ENCODE assay signal across 35 cellular contexts in the genomic region with DNA sequence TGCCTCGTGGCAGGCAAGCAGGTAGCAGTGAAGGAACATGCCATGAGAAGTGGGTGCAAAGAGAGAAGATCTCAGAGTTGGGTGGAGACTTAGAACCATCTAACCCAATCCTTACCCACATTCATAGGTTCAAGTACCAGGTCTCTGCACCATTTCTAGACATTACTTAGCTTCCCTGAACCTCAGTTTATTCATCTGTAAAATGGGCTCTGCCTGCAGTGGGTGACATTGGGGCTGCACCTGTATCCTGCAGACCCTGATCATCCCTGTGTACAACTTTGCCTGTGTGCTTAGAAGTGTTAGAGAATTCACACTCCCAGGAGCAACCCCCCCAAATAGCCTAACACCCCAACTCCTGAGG.
"Had no signal": no experiment of that assay in that cellular context is flagged by ENCODE, and none has a peak within 500 bp of the region (broad histone marks: within the 10 kb centered on the region; RNA-seq: fewer than 3 reads in every experiment).

No MANE protein-coding gene starts in this region.

- DNase-seq: activated CD4-positive, alpha-beta T cell treated with anti-CD3 and anti-CD28 coated beads, Interleukin-2, amount 10 ng/mL, durations not matched to agents 24 days and 14 days; activated CD4-positive, alpha-beta T cell treated with anti-CD3 and anti-CD28 coated beads, Interleukin-2, amount 50 U/mL, for 4 hours; activated CD4-positive, CD25-positive, alpha-beta regulatory T cell treated with anti-CD3 and anti-CD28 coated beads, Interleukin-2, amount 50 U/mL, for 72 hours; activated CD8-positive, alpha-beta T cell treated with anti-CD3 and anti-CD28 coated beads for 36 hours; activated effector memory CD4-positive, alpha-beta T cell treated with anti-CD3 and anti-CD28 coated beads, Interleukin-2, amount 50 U/mL, for 16 hours; activated naive CD4-positive, alpha-beta T cell; activated naive CD4-positive, alpha-beta T cell treated with anti-CD3 and anti-CD28 coated beads, Interleukin-2, amount 50 U/mL, for 16 hours; activated naive CD8-positive, alpha-beta T cell treated with anti-CD3 and anti-CD28 coated beads for 36 hours; activated T-cell treated with anti-CD3 and anti-CD28 coated beads, Interleukin-2, amount 50 U/mL, for 1 hour; activated T-cell treated with anti-CD3 and anti-CD28 coated beads, Interleukin-2, amount 50 U/mL, for 72 hours; amniotic stem cell; caudate nucleus; NCI-H1092 treated with DMSO at 0.1 percent for 48 hours; NCI-H1417; NCI-H146; NCI-H187; NCI-H2029 treated with DMSO at 0.1 percent for 48 hours; NCI-H2107; NCI-H2171; NCI-H510A; NCI-H526; NCI-H748 treated with DMSO at 0.1 percent for 48 hours; NK-92 treated with Interleukin-12 subunit alpha and Interleukin-12 subunit beta, amount 100 ng/mL, for 24 hours; PC-3; RPMI8226; SHP77 treated with DMSO at 0.1 percent for 48 hours; SK-N-SH had no signal

- H3K9me3 ChIP-seq: ascending aorta, breast epithelium, Peyer's patch, SJSA1, SK-N-SH had no signal

- H3K4me3 Mint-ChIP-seq: activated CD4-positive, alpha-beta T cell treated with anti-CD3 and anti-CD28 coated beads, Interleukin-2, amount 10 ng/mL, durations not matched to agents 24 days and 14 days; activated CD8-positive, alpha-beta T cell treated with anti-CD3 and anti-CD28 coated beads for 36 hours; activated naive CD8-positive, alpha-beta T cell treated with anti-CD3 and anti-CD28 coated beads for 36 hours; activated T-cell treated with anti-CD3 and anti-CD28 coated beads, Interleukin-2, amount 50 U/mL, for 72 hours; activated T-helper 17 cell treated with anti-CD3 and anti-CD28 coated beads, Interleukin-2, amount 50 U/mL, for 72 hours; T-helper 1 cell treated with Interleukin-12 subunit alpha and Interleukin-12 subunit beta and Interleukin-4 antibody, amounts not matched to agents 30 μg/mL and 1 μg/mL, for 36 hours; T-helper 2 cell treated with Interferon-gamma antibody and Interleukin-4, amounts not matched to agents 5 μg/mL and 100 μg/mL, for 36 hours; WTC11 had no signal

- H3K9ac ChIP-seq: SK-N-SH had no signal

- H3K9me3 Mint-ChIP-seq: activated CD4-positive, alpha-beta T cell treated with anti-CD3 and anti-CD28 coated beads, Interleukin-2, amount 10 ng/mL, durations not matched to agents 24 days and 14 days; activated CD8-positive, alpha-beta T cell treated with anti-CD3 and anti-CD28 coated beads for 36 hours; activated naive CD8-positive, alpha-beta T cell treated with anti-CD3 and anti-CD28 coated beads for 36 hours; activated T-cell treated with anti-CD3 and anti-CD28 coated beads, Interleukin-2, amount 50 U/mL, for 72 hours; activated T-helper 17 cell treated with anti-CD3 and anti-CD28 coated beads, Interleukin-2, amount 50 U/mL, for 72 hours; T-helper 1 cell treated with Interleukin-12 subunit alpha and Interleukin-12 subunit beta and Interleukin-4 antibody, amounts not matched to agents 30 μg/mL and 1 μg/mL, for 36 hours; T-helper 2 cell treated with Interferon-gamma antibody and Interleukin-4, amounts not matched to agents 5 μg/mL and 100 μg/mL, for 36 hours; WTC11 had no signal

- H3K4me3 ChIP-seq: ascending aorta, breast epithelium, Peyer's patch, SJSA1 had no signal

- H3K4me1 Mint-ChIP-seq: activated CD4-positive, alpha-beta T cell treated with anti-CD3 and anti-CD28 coated beads, Interleukin-2, amount 10 ng/mL, durations not matched to agents 24 days and 14 days; activated naive CD8-positive, alpha-beta T cell treated with anti-CD3 and anti-CD28 coated beads for 36 hours; activated T-helper 17 cell treated with anti-CD3 and anti-CD28 coated beads, Interleukin-2, amount 50 U/mL, for 72 hours had no signal

- H3K27ac Mint-ChIP-seq: activated CD4-positive, alpha-beta T cell treated with anti-CD3 and anti-CD28 coated beads, Interleukin-2, amount 10 ng/mL, durations not matched to agents 24 days and 14 days; activated CD8-positive, alpha-beta T cell treated with anti-CD3 and anti-CD28 coated beads for 36 hours; activated naive CD8-positive, alpha-beta T cell treated with anti-CD3 and anti-CD28 coated beads for 36 hours; activated T-cell treated with anti-CD3 and anti-CD28 coated beads, Interleukin-2, amount 50 U/mL, for 72 hours; activated T-helper 17 cell treated with anti-CD3 and anti-CD28 coated beads, Interleukin-2, amount 50 U/mL, for 72 hours; T-helper 1 cell treated with Interleukin-12 subunit alpha and Interleukin-12 subunit beta and Interleukin-4 antibody, amounts not matched to agents 30 μg/mL and 1 μg/mL, for 36 hours; T-helper 2 cell treated with Interferon-gamma antibody and Interleukin-4, amounts not matched to agents 5 μg/mL and 100 μg/mL, for 36 hours; WTC11 had no signal

- H3K27ac ChIP-seq: ascending aorta, breast epithelium, SJSA1 had no signal

- H3K4me2 ChIP-seq: SK-N-SH had no signal

- H3K36me3 Mint-ChIP-seq: activated naive CD8-positive, alpha-beta T cell treated with anti-CD3 and anti-CD28 coated beads for 36 hours; WTC11 had no signal

- H3K4me1 ChIP-seq: breast epithelium, SJSA1 had no signal

- H3K36me3 ChIP-seq: ascending aorta, breast epithelium, Peyer's patch, SJSA1 had no signal

- ATAC-seq: activated CD8-positive, alpha-beta T cell treated with anti-CD3 and anti-CD28 coated beads for 36 hours; activated T-cell treated with anti-CD3 and anti-CD28 coated beads, Interleukin-2, amount 50 U/mL, for 72 hours; activated T-helper 17 cell treated with anti-CD3 and anti-CD28 coated beads, Interleukin-2, amount 50 U/mL, for 72 hours; PC-3; WTC11 had no signal

- H3K27me3 ChIP-seq: ascending aorta, breast epithelium, Peyer's patch, SJSA1 had no signal
